2 cellular contexts compared by ENCODE assay signal in genomic region chr22:28773461-28773867, GRCh38.
A peak's percentile ranks its signal among the peaks of the same experiment; 100 is the strongest.
TF ChIP-seq lines count a peak whose summit lies in the region.

No MANE protein-coding gene starts in this region.

TF ChIP-seq in GM12878, 131 proteins besides CTCF, POLR2A, EP300 and RAD21 (continues in another document):
- no peak for TF ChIP-seq GABPA (IDR thresholded peaks at IDR 0.05; ENCODE audit: low read depth)
- peak; percentile 95 for TF ChIP-seq RUNX3 (IDR thresholded peaks at IDR 0.05; ENCODE audit: low read length)
- TF ChIP-seq CUX1 (IDR thresholded peaks at IDR 0.05; ENCODE audit: insufficient replicate concordance, low read depth, low read length) = no peak
- TF ChIP-seq CHD4 (IDR thresholded peaks at IDR 0.05) = no peak
- peak; percentile 71 for TF ChIP-seq SKIL (IDR thresholded peaks at IDR 0.05; ENCODE audit: low read depth, poor library complexity, severe bottlenecking)
- 0 out of 2 replicates have a peak, but pooled peaks have one; percentile 41 for TF ChIP-seq TBL1XR1 (IDR thresholded peaks at IDR 0.05; ENCODE audit: low read depth, low read length)
- TF ChIP-seq IRF3 (IDR thresholded peaks at IDR 0.05) = no peak
- TF ChIP-seq CBFB (IDR thresholded peaks at IDR 0.05; ENCODE audit: low read depth) = 0 out of 2 replicates have a peak, but pooled peaks have one; percentile 70
- TF ChIP-seq RFX5 (IDR thresholded peaks at IDR 0.05; ENCODE audit: low read depth, low read length) = no peak
- peak in 1 of 2 experiments; percentile 60; a peak in 3 of 4 replicates for TF ChIP-seq IKZF2 (IDR thresholded peaks at IDR 0.05)
- TF ChIP-seq SMAD1 (IDR thresholded peaks at IDR 0.05; ENCODE audit: low read depth, partially characterized antibody) = peak; percentile 51
- TF ChIP-seq BHLHE40 (IDR thresholded peaks at IDR 0.05; ENCODE audit: borderline replicate concordance in 1 of 2, low read depth in 2 of 2, low read length in 1 of 2) = peak; percentile 12 to 20; a peak in 1 of 4 replicates
- TF ChIP-seq ZNF217 (IDR thresholded peaks at IDR 0.05) = peak; percentile 13; the same call in 1 of the 2 replicates
- TF ChIP-seq RELB (IDR thresholded peaks at IDR 0.05; ENCODE audit: low read depth) = peak; percentile 62
- TF ChIP-seq MXI1 (IDR thresholded peaks at IDR 0.05; ENCODE audit: low read depth, low read length) = 0 out of 2 replicates have a peak, but pooled peaks have one; percentile 41
- peak; percentile 9; the same call in 1 of the 2 replicates for TF ChIP-seq ZNF24 (IDR thresholded peaks at IDR 0.05)
- no peak for TF ChIP-seq MTA3 (IDR thresholded peaks at IDR 0.05; ENCODE audit: borderline replicate concordance, low read length)
- peak; percentile 80 for TF ChIP-seq MTA2 (IDR thresholded peaks at IDR 0.05; ENCODE audit: low read depth)

TF ChIP-seq in liver, 16 proteins besides CTCF, POLR2A, EP300 and RAD21:
- TF ChIP-seq ATF3 (IDR thresholded peaks at IDR 0.05) (no peak), JUND (IDR thresholded peaks at IDR 0.05) (no peak), MAX (IDR thresholded peaks at IDR 0.05) (no peak), YY1 (IDR thresholded peaks at IDR 0.05) (peak; percentile 81), HNF4G (IDR thresholded peaks at IDR 0.05) (no peak), HNF4A (conservative IDR thresholded peaks at IDR 0.05) (peak in 1 of 2 donors; percentile 14), SP1 (IDR thresholded peaks at IDR 0.05) (no peak), TAF1 (conservative IDR thresholded peaks at IDR 0.05) (no peak), EGR1 (IDR thresholded peaks at IDR 0.05; ENCODE audit: low read depth in 2 of 2) (no peak), RXRA (IDR thresholded peaks at IDR 0.05) (peak in 1 of 2 donors; percentile 12), REST (IDR thresholded peaks at IDR 0.05) (peak; percentile 54), GABPA (IDR thresholded peaks at IDR 0.05 in 1 of 2, conservative IDR thresholded peaks at IDR 0.05 in 1 of 2) (no peak), FOXA2 (IDR thresholded peaks at IDR 0.05) (no peak), FOXA1 (IDR thresholded peaks at IDR 0.05) (no peak), ZBTB33 (IDR thresholded peaks at IDR 0.05) (no peak), NR2F2 (IDR thresholded peaks at IDR 0.05) (no peak)
